In genomic region chr4:76626686-76627465, GRCh38 we compare ENCODE assay signal across 12 cellular contexts.
DNase-seq lines count a peak whose midpoint lies in the region; ATAC-seq and TF ChIP-seq lines count a peak whose summit lies in the region.
"Had no signal": no experiment of that assay in that cellular context is flagged by ENCODE, and none has a peak within 500 bp of the region (broad histone marks: within the 10 kb centered on the region; RNA-seq: fewer than 3 reads in every experiment).

No MANE protein-coding gene starts in this region.

- no peaks in the 10 kb centered on the region for H3K36me3 ChIP-seq in mucosa of descending colon (ENCODE audit: low read depth)
- H3K36me3 ChIP-seq: MG63 had no signal

- peak; percentile 68 for TF ChIP-seq CTCF in choroid plexus epithelial cell (conservative IDR thresholded peaks at IDR 0.05; ENCODE audit: low read depth, low read length)
- TF ChIP-seq CTCF in mucosa of descending colon (IDR thresholded peaks at IDR 0.05) = no peak

- no peak overlapping the region for H3K4me3 ChIP-seq in choroid plexus epithelial cell (ENCODE audit: low read depth, low read length)
- no peak overlapping the region for H3K4me3 ChIP-seq in mucosa of descending colon
- H3K4me3 ChIP-seq: MG63 had no signal

- no peaks in the 10 kb centered on the region for H3K9me3 Mint-ChIP-seq in effector memory CD8-positive, alpha-beta T cell

- no peaks in the 10 kb centered on the region for H3K36me3 Mint-ChIP-seq in effector memory CD8-positive, alpha-beta T cell (ENCODE audit: insufficient read depth)

- H3K27ac Mint-ChIP-seq in effector memory CD8-positive, alpha-beta T cell = no peak overlapping the region

- peaks cover 41 to 49% of the 10 kb centered on the region in 2 donors for H3K27me3 Mint-ChIP-seq in effector memory CD8-positive, alpha-beta T cell

- intact Hi-C loops in mucosa of descending colon (cut with DNase I, micrococcal nuclease) = no loop called here

- H3K4me1 ChIP-seq in mucosa of descending colon (ENCODE audit: low read depth) = peaks cover 42% of the 10 kb centered on the region

- DNase-seq in D341Med (ENCODE audit: low spot score) = peak; percentile 41
- DNase-seq in NAMALWA (ENCODE audit: low spot score) = peak; percentile 12
- DNase-seq in choroid plexus epithelial cell (ENCODE audit: low read depth) = peak; percentile 54
- DNase-seq in mucosa of descending colon = no peak
- DNase-seq in effector memory CD8-positive, alpha-beta T cell = no peak
- no peak for DNase-seq in DMS153 treated with DMSO at 0.1 percent for 48 hours (lab: John Stamatoyannopoulos, UW; ENCODE audit: unreplicated experiment)
- no peak for DNase-seq in NCI-H82 treated with DMSO at 0.1 percent for 48 hours (lab: John Stamatoyannopoulos, UW; ENCODE audit: unreplicated experiment)
- DNase-seq: GOT3, MG63, NCI-H526 had no signal

- no peaks in the 10 kb centered on the region for H3K4me1 Mint-ChIP-seq in effector memory CD8-positive, alpha-beta T cell (ENCODE audit: low read depth in 2 of 2)

- no peak overlapping the region for H3K4me3 Mint-ChIP-seq in effector memory CD8-positive, alpha-beta T cell

- ATAC-seq in mucosa of descending colon (peak; percentile 50), GM21515 (IDR thresholded peaks at IDR 0.05; ENCODE audit: unreplicated experiment) (no peak)
- no peak for ATAC-seq in effector memory CD8-positive, alpha-beta T cell (replicated peaks)
- ATAC-seq: sciatic nerve had no signal

- no peaks in the 10 kb centered on the region for H3K9me3 ChIP-seq in mucosa of descending colon
- H3K9me3 ChIP-seq: MG63 had no signal

Comparison
In these comparisons a context has a peak if more than half of its experiments do, and no peak if none do; other contexts are left out.
1. DNase-seq: peak in D341Med (single experiment), NAMALWA (single experiment) and choroid plexus epithelial cell (single experiment); none in mucosa of descending colon (0 of 3), effector memory CD8-positive, alpha-beta T cell (0 of 3), DMS153 treated with DMSO at 0.1 percent for 48 hours (single experiment) and NCI-H82 treated with DMSO at 0.1 percent for 48 hours (single experiment).